ENCODE assay signal across 17 cellular contexts in the genomic region with DNA sequence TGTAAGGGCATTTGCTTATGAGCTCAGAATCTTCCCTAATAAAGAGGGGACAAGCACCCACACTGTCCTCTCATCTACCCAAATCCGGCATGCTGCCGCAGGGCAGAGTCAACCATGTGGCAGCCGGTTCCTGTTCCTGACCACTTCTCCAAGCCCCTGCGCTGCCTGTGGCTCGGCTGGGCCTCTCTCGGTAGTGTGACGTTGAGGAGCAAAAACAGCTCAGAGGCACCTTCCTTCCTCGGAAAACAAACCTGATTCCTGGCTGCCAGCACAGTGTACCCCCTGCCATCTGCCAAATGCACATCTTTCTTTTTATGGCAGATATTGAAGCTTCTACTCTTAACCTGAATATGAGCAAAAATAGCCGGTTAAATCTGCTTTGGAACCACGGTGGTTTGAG. TPM values are rescaled to one million over a fixed set of nuclear protein-coding genes. Genes with fewer than 3 reads are reported as not detected.
DNase-seq lines count a peak whose midpoint lies in the region; ATAC-seq and TF ChIP-seq lines count a peak whose summit lies in the region.
"Had no signal": no experiment of that assay in that cellular context is flagged by ENCODE, and none has a peak within 500 bp of the region (broad histone marks: within the 10 kb centered on the region; RNA-seq: fewer than 3 reads in every experiment).

No MANE protein-coding gene starts in this region.

- no peak overlapping the region for H2BK5ac ChIP-seq in trophoblast cell (ENCODE audit: low read depth, low read length, poor library complexity)

- no peak for ATAC-seq in activated CD4-positive, alpha-beta T cell treated with anti-CD3 and anti-CD28 coated beads for 36 hours
- ATAC-seq in naive thymus-derived CD8-positive, alpha-beta T cell: no peak
- ATAC-seq: A549, gastroesophageal sphincter had no signal

- H2BK12ac ChIP-seq in trophoblast cell (ENCODE audit: low read length): no peak overlapping the region

- H3K14ac ChIP-seq in trophoblast cell (ENCODE audit: low read length): no peak overlapping the region

- POLR2A ChIA-PET in activated CD4-positive, alpha-beta T cell treated with anti-CD3 and anti-CD28 coated beads for 36 hours (lab: Charles Lee): no interaction called here
- POLR2A ChIA-PET in naive thymus-derived CD8-positive, alpha-beta T cell (lab: Charles Lee): no interaction called here

- H3K27me3 Mint-ChIP-seq in activated CD4-positive, alpha-beta T cell treated with anti-CD3 and anti-CD28 coated beads for 36 hours: no peaks in the 10 kb centered on the region
- H3K27me3 Mint-ChIP-seq in naive thymus-derived CD8-positive, alpha-beta T cell: peaks cover 0 to 3% (median 0%) of the 10 kb centered on the region in 5 donors

- H3K27me3 ChIP-seq in left ventricle myocardium inferior (ENCODE audit: low read depth): no peaks in the 10 kb centered on the region
- H3K27me3 ChIP-seq in tibial nerve: no peaks in the 10 kb centered on the region
- H3K27me3 ChIP-seq in trophoblast cell (ENCODE audit: insufficient read depth, low read length): no peaks in the 10 kb centered on the region
- H3K27me3 ChIP-seq: gastroesophageal sphincter, ovary had no signal

- no peak overlapping the region for H4K8ac ChIP-seq in trophoblast cell (ENCODE audit: low read depth, low read length)

- no peaks in the 10 kb centered on the region for H3K79me1 ChIP-seq in trophoblast cell (ENCODE audit: low read length)

- no peaks in the 10 kb centered on the region for H3K79me2 ChIP-seq in trophoblast cell (ENCODE audit: control insufficient read depth, insufficient read depth, low read length, poor library complexity)

- TF ChIP-seq EP300 in tibial nerve (IDR thresholded peaks at IDR 0.05): no peak

- 69 to 82% methylated on average over 10 of the region's 10 CpGs for WGBS in tibial nerve, 2 donors
- WGBS in trophoblast cell (ENCODE audit: extremely low coverage, insufficient coverage, insufficient read length): no CpG with 5 or more reads among the region's 10 CpGs

- CTCF ChIA-PET in activated CD4-positive, alpha-beta T cell treated with anti-CD3 and anti-CD28 coated beads for 36 hours (lab: Charles Lee): interaction anchor here (0.6 to 1.5 kb wide), 2 partner anchors 55 to 227 kb away, joined by 3 read pairs; no protein-coding TSS in a partner anchor

- no peak overlapping the region for H2AFZ ChIP-seq in trophoblast cell (ENCODE audit: insufficient read depth, low read length, poor library complexity)

- no peak for TF ChIP-seq POLR2A in tibial nerve (IDR thresholded peaks at IDR 0.05)

- no peak overlapping the region for H3K4me2 ChIP-seq in trophoblast cell (ENCODE audit: low read length)
- H3K4me2 ChIP-seq: A549 had no signal

- H3K9me3 ChIP-seq in left ventricle myocardium inferior (replicated peaks) (peaks cover 11% of the 10 kb centered on the region), tibial nerve (peaks cover 0 to 5% (median 0%) of the 10 kb centered on the region in 4 donors), trophoblast cell (ENCODE audit: insufficient read depth, low read depth, low read length) (peaks cover 7% of the 10 kb centered on the region)
- H3K9me3 ChIP-seq: gastroesophageal sphincter, ovary had no signal

- no peak overlapping the region for H3K4ac ChIP-seq in trophoblast cell (ENCODE audit: low read depth, low read length)

- peaks cover 3% of the 10 kb centered on the region for H3K4me1 Mint-ChIP-seq in activated CD4-positive, alpha-beta T cell treated with anti-CD3 and anti-CD28 coated beads for 36 hours
- peaks cover 0 to 21% (median 1%) of the 10 kb centered on the region in 4 donors for H3K4me1 Mint-ChIP-seq in naive thymus-derived CD8-positive, alpha-beta T cell
- H3K4me1 Mint-ChIP-seq: activated CD4-positive, alpha-beta memory T cell treated with anti-CD3 and anti-CD28 coated beads, Interleukin-2, amount 10 ng/mL, durations not matched to agents 7 days and 5 days; immature natural killer cell had no signal

- H3K4me1 ChIP-seq in left ventricle myocardium inferior (peaks cover 28% of the 10 kb centered on the region), tibial nerve (no peaks in the 10 kb centered on the region), trophoblast cell (ENCODE audit: control insufficient read depth in 1 of 2, insufficient read depth in 2 of 2, low read length in 2 of 2) (no peaks in the 10 kb centered on the region)

- no peak for TF ChIP-seq CTCF in left ventricle myocardium inferior (IDR thresholded peaks at IDR 0.05; ENCODE audit: borderline replicate concordance)
- TF ChIP-seq CTCF in tibial nerve (IDR thresholded peaks at IDR 0.05): no peak

- H2BK120ac ChIP-seq in trophoblast cell (ENCODE audit: insufficient read depth, low read length, poor library complexity): no peak overlapping the region

- H3K9me3 Mint-ChIP-seq in activated CD4-positive, alpha-beta T cell treated with anti-CD3 and anti-CD28 coated beads for 36 hours (ENCODE audit: low read depth): peaks cover 11% of the 10 kb centered on the region
- peaks cover 0 to 13% (median 3%) of the 10 kb centered on the region in 9 donors for H3K9me3 Mint-ChIP-seq in naive thymus-derived CD8-positive, alpha-beta T cell

- peak overlapping the region; percentile 63 for H3K27ac Mint-ChIP-seq in activated CD4-positive, alpha-beta T cell treated with anti-CD3 and anti-CD28 coated beads for 36 hours
- peak overlapping the region in 3 of 10 donors; percentile 19 to 60 (median 27) for H3K27ac Mint-ChIP-seq in naive thymus-derived CD8-positive, alpha-beta T cell
- H3K27ac Mint-ChIP-seq: activated CD4-positive, alpha-beta memory T cell treated with anti-CD3 and anti-CD28 coated beads, Interleukin-2, amount 10 ng/mL, durations not matched to agents 7 days and 5 days; immature natural killer cell; mesothelial cell of epicardium had no signal

- H3K36me3 ChIP-seq in left ventricle myocardium inferior: no peaks in the 10 kb centered on the region
- H3K36me3 ChIP-seq in tibial nerve: peaks cover 0 to 8% (median 0%) of the 10 kb centered on the region in 3 donors
- H3K36me3 ChIP-seq in trophoblast cell (ENCODE audit: control insufficient read depth in 1 of 2, insufficient read depth in 2 of 2, low read length in 2 of 2): peaks cover 0 to 7% of the 10 kb centered on the region in 2 experiments
- H3K36me3 ChIP-seq: gastroesophageal sphincter, ovary had no signal

- no peak overlapping the region for H4K12ac ChIP-seq in trophoblast cell (ENCODE audit: low read depth, low read length)

- no peak overlapping the region for H3K4me3 ChIP-seq in left ventricle myocardium inferior
- no peak overlapping the region for H3K4me3 ChIP-seq in tibial nerve
- H3K4me3 ChIP-seq in trophoblast cell (ENCODE audit: low read depth, low read length): no peak overlapping the region
- H3K4me3 ChIP-seq: A549, gastroesophageal sphincter, ovary had no signal

- no peak overlapping the region for H3K23ac ChIP-seq in trophoblast cell (ENCODE audit: low read length)

- H3K4me3 Mint-ChIP-seq in activated CD4-positive, alpha-beta T cell treated with anti-CD3 and anti-CD28 coated beads for 36 hours: no peak overlapping the region
- H3K4me3 Mint-ChIP-seq in naive thymus-derived CD8-positive, alpha-beta T cell: no peak overlapping the region
- H3K4me3 Mint-ChIP-seq: activated CD4-positive, alpha-beta memory T cell treated with anti-CD3 and anti-CD28 coated beads, Interleukin-2, amount 10 ng/mL, durations not matched to agents 7 days and 5 days; immature natural killer cell; mesothelial cell of epicardium had no signal

- DNase-seq in activated CD4-positive, alpha-beta T cell treated with anti-CD3 and anti-CD28 coated beads for 36 hours: no peak
- no peak for DNase-seq in activated CD4-positive, alpha-beta T cell treated with anti-CD3 and anti-CD28 coated beads, Interleukin-2, amount 50 U/mL, for 4 hours
- DNase-seq in NOMO-1 (lab: John Stamatoyannopoulos, UW; ENCODE audit: unreplicated experiment in 2 of 2) (peak; percentile 65 to 73), left ventricle myocardium inferior (peak; percentile 24), tibial nerve (ENCODE audit: low spot score in 2 of 2) (peak; percentile 11 to 15), trophoblast cell (no peak)
- no peak for DNase-seq in naive thymus-derived CD8-positive, alpha-beta T cell
- no peak for DNase-seq in stimulated activated CD4-positive, alpha-beta T cell treated with anti-CD3 and anti-CD28 coated beads, Interleukin-15, amount 100 ng/mL, for 24 hours
- DNase-seq: activated CD4-positive, alpha-beta memory T cell treated with anti-CD3 and anti-CD28 coated beads, Interleukin-2, amount 10 ng/mL, durations not matched to agents 7 days and 5 days; central memory CD4-positive, alpha-beta T cell; immature natural killer cell; MM.1S; ovary; SIG-M5 had no signal

- no peak overlapping the region for H3K27ac ChIP-seq in left ventricle myocardium inferior (replicated peaks)
- H3K27ac ChIP-seq in tibial nerve: no peak overlapping the region
- H3K27ac ChIP-seq in trophoblast cell (ENCODE audit: low read depth, low read length): no peak overlapping the region
- H3K27ac ChIP-seq: A549, gastroesophageal sphincter, ovary had no signal

- peaks cover 4% of the 10 kb centered on the region for H3K36me3 Mint-ChIP-seq in activated CD4-positive, alpha-beta T cell treated with anti-CD3 and anti-CD28 coated beads for 36 hours (ENCODE audit: low read depth)
- H3K36me3 Mint-ChIP-seq in naive thymus-derived CD8-positive, alpha-beta T cell: peaks cover 0 to 12% (median 6%) of the 10 kb centered on the region in 3 donors

- H3K9ac ChIP-seq in trophoblast cell (ENCODE audit: low read length): no peak overlapping the region

- H4K91ac ChIP-seq in trophoblast cell (ENCODE audit: low read depth, low read length): no peak overlapping the region

- H2AK5ac ChIP-seq in trophoblast cell (ENCODE audit: low read length): no peak overlapping the region

- intact Hi-C loops in activated CD4-positive, alpha-beta T cell treated with anti-CD3 and anti-CD28 coated beads for 36 hours (cut with DNase I, micrococcal nuclease): no loop called here
- intact Hi-C loops in left ventricle myocardium inferior (cut with micrococcal nuclease): no loop called here

- H3K18ac ChIP-seq in trophoblast cell (ENCODE audit: low read length): no peak overlapping the region

RNA-seq across cellular contexts. Expression of gene CFAP251, which starts 50.5 kb away (rescaled TPM):
- under 1 TPM; 0.59 to 0.65 TPM for total RNA-seq in activated CD4-positive, alpha-beta T cell treated with anti-CD3 and anti-CD28 coated beads for 36 hours
- total RNA-seq in left ventricle myocardium inferior: 0.91 TPM
- 1 to 10 TPM; 3.0 to 5.4 (median 3.9) TPM for total RNA-seq in tibial nerve
- total RNA-seq in naive thymus-derived CD8-positive, alpha-beta T cell: under 1 TPM; 0.49 to 0.82 TPM
- polyA plus RNA-seq in naive thymus-derived CD8-positive, alpha-beta T cell: under 1 TPM in 2 of 3 donors, not detected in 1; 0.03 to 0.06 TPM
- polyA plus RNA-seq in trophoblast cell (2013): 3.4 and 3.9 TPM in 2 replicates

RNA-seq across cellular contexts. Expression of gene BCL7A, which starts 52.8 kb away (rescaled TPM):
- total RNA-seq in activated CD4-positive, alpha-beta T cell treated with anti-CD3 and anti-CD28 coated beads for 36 hours: 1 to 10 TPM; 6.4 to 6.6 TPM
- 11.2 TPM for total RNA-seq in left ventricle myocardium inferior
- 10 to 100 TPM in 1 of 4 donors, 1 to 10 TPM in 3; 2.4 to 10.7 (median 5.1) TPM for total RNA-seq in tibial nerve
- 10 to 100 TPM; 10.5 to 12.0 TPM for total RNA-seq in naive thymus-derived CD8-positive, alpha-beta T cell
- 1 to 10 TPM; 3.0 to 7.3 (median 7.1) TPM for polyA plus RNA-seq in naive thymus-derived CD8-positive, alpha-beta T cell
- polyA plus RNA-seq in trophoblast cell (2013): 5.1 and 5.2 TPM in 2 replicates

Comparison
In these comparisons a context has a peak if more than half of its experiments do, and no peak if none do; other contexts are left out.
1. DNase-seq: peak in NOMO-1 (2 of 2), left ventricle myocardium inferior (single experiment) and tibial nerve (2 of 2); none in activated CD4-positive, alpha-beta T cell treated with anti-CD3 and anti-CD28 coated beads for 36 hours (single experiment), activated CD4-positive, alpha-beta T cell treated with anti-CD3 and anti-CD28 coated beads, Interleukin-2, amount 50 U/mL, for 4 hours (0 of 2), naive thymus-derived CD8-positive, alpha-beta T cell (0 of 10), trophoblast cell (0 of 2) and stimulated activated CD4-positive, alpha-beta T cell treated with anti-CD3 and anti-CD28 coated beads, Interleukin-15, amount 100 ng/mL, for 24 hours (single experiment).